9 cellular contexts compared by ENCODE assay signal in the genomic region with DNA sequence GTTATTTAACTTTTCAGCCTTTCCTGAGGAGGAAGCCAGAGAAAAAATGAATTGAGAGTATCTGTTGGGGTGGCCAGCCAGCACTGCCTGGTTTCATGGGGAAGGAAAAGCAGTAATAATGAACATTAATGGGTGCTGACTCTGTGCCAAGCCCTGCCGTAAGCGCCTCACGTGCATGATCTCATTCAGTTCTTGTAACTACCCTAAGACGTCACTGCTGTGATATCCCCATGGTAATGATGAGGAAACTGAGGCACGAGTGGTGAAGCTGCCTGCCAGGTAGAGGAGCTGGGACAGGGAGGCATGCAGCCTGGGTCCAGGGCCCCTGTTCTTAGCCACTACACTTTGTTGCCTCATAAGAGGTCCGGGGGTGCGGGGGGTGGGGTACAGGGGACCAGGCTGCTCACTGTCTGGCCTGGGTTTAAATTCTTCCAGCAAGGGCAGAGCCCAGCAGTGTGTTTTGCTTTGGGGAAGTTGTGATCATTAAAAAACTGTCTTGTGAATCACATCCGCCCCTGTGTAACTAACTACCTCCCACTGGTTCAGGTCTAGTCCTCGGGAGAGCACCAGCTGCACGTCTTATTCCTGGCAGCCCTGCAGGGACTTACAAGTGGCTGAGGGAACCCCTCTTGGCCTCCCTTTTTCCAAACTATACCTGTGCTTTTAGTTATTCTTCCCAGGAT.
DNase-seq lines count a peak whose midpoint lies in the region; FAIRE-seq and TF ChIP-seq lines count a peak whose summit lies in the region.
"Had no signal": no experiment of that assay in that cellular context is flagged by ENCODE, and none has a peak within 500 bp of the region (broad histone marks: within the 10 kb centered on the region; RNA-seq: fewer than 3 reads in every experiment).

No MANE protein-coding gene starts in this region.

- DNase-seq in CD1c-positive myeloid dendritic cell (ENCODE audit: extremely low spot score) (peak; percentile 88), NOMO-1 treated with dmso at 0.1 percent for 144 hours (lab: John Stamatoyannopoulos, UW; ENCODE audit: unreplicated experiment) (peak; percentile 49), kidney (peak; percentile 53), mammary epithelial cell (no peak), ecto neural progenitor cell (ENCODE audit: low spot score) (no peak), NCI-H748 (lab: John Stamatoyannopoulos, UW; ENCODE audit: unreplicated experiment) (no peak)
- DNase-seq in activated effector memory CD4-positive, alpha-beta T cell treated with Interleukin-2 at 50 U/mL for 16 hours = no peak
- DNase-seq: NCI-H510A had no signal

- no peak for TF ChIP-seq CTCF in HEK293 (tag by site-specific recombination; IDR thresholded peaks at IDR 0.05)
- TF ChIP-seq CTCF in kidney (IDR thresholded peaks at IDR 0.05; ENCODE audit: borderline replicate concordance, extremely low read depth, insufficient read depth) = no peak
- TF ChIP-seq CTCF in mammary epithelial cell (conservative IDR thresholded peaks at IDR 0.05 in 1 of 2, IDR thresholded peaks at IDR 0.05 in 1 of 2; ENCODE audit: extremely low read depth in 1 of 2, insufficient read depth in 1 of 2, low read depth in 1 of 2, low read length in 2 of 2) = no peak

- H3K79me2 ChIP-seq in mammary epithelial cell (ENCODE audit: insufficient read depth, low read length) = no peaks in the 10 kb centered on the region

- H3K27me3 ChIP-seq in mammary epithelial cell (ENCODE audit: insufficient read depth, low read length) = no peaks in the 10 kb centered on the region

- dilution Hi-C loops in mammary epithelial cell (cut with HindIII; ENCODE audit: low sequenced_read_pairs) = loop anchor here (5.0 kb wide), 1 partner anchor 68 kb away; no protein-coding TSS in a partner anchor

- H3K27ac ChIP-seq in HEK293 (ENCODE audit: extremely low read depth, low read depth, low read length) (no peak overlapping the region), kidney (ENCODE audit: low read depth in 2 of 2, low read length in 2 of 2) (no peak overlapping the region), mammary epithelial cell (ENCODE audit: insufficient read depth, low read depth, low read length) (no peak overlapping the region)

- H3K4me1 ChIP-seq in HEK293 (ENCODE audit: control insufficient read depth, insufficient read depth, low read length) = 0 out of 2 replicates have a peak, but pooled peaks cover 2% of the 10 kb centered on the region
- H3K4me1 ChIP-seq in kidney (ENCODE audit: control insufficient read depth in 1 of 2, insufficient read depth in 1 of 2, low read depth in 1 of 2, low read length in 2 of 2) = peaks cover 13 to 20% of the 10 kb centered on the region in 2 donors
- H3K4me1 ChIP-seq in mammary epithelial cell (ENCODE audit: insufficient read depth, low read length) = peaks cover 6% of the 10 kb centered on the region

- intact Hi-C loops in kidney (cut with DNase I) (no loop called here), mammary epithelial cell (cut with micrococcal nuclease) (no loop called here)

- H3K9me3 ChIP-seq in HEK293 (ENCODE audit: control insufficient read depth, insufficient read depth, low read depth, low read length) (no peaks in the 10 kb centered on the region; the same call in 1 of the 2 replicates), kidney (ENCODE audit: control insufficient read depth in 1 of 2, low read length in 2 of 2) (no peaks in the 10 kb centered on the region), mammary epithelial cell (replicated peaks; ENCODE audit: insufficient read depth, low read length) (no peaks in the 10 kb centered on the region)

- 90% methylated on average over 10 of the region's 10 CpGs for WGBS in mammary epithelial cell (ENCODE audit: low coverage, missing lambda C conversion rate)

- H3K4me2 ChIP-seq in mammary epithelial cell (ENCODE audit: insufficient read depth, low read depth, low read length) = no peak overlapping the region

- POLR2A ChIA-PET in HEK293 (lab: Yijun Ruan, JAX) = no interaction called here

- FAIRE-seq in kidney (lab: Jason Lieb, UNC) = no peak

- H3K36me3 ChIP-seq in HEK293 (ENCODE audit: control insufficient read depth in 2 of 2, insufficient read depth in 1 of 2, low read length in 2 of 2) (peaks cover 0 to 15% of the 10 kb centered on the region in 2 experiments; a peak in 2 of 3 replicates), kidney (ENCODE audit: control insufficient read depth in 1 of 2, insufficient read depth in 2 of 2, low read length in 2 of 2) (no peaks in the 10 kb centered on the region), mammary epithelial cell (ENCODE audit: insufficient read depth, low read length) (no peaks in the 10 kb centered on the region)

- no TSS peak for BruUV-seq in mammary epithelial cell (replicated peaks; lab: Mats Ljungman, UMichigan)

- no peak overlapping the region for H2AFZ ChIP-seq in mammary epithelial cell (ENCODE audit: low read depth, low read length)

- in situ Hi-C loops in mammary epithelial cell (cut with MboI; ENCODE audit: low sequenced_read_pairs in 2 of 2) = no loop called here

- H3K9ac ChIP-seq in kidney (ENCODE audit: low read length in 2 of 2) (no peak overlapping the region), mammary epithelial cell (ENCODE audit: insufficient read depth, low read length) (no peak overlapping the region)

- CTCF ChIA-PET in HEK293 (lab: Yijun Ruan, JAX) (interaction anchor here (0.7 kb wide), 1 partner anchor 109 kb away, joined by 3 read pairs; no protein-coding TSS in a partner anchor), mammary epithelial cell (lab: Charles Lee; ENCODE audit: low non-redundant PET) (no interaction called here)

- H3K4me3 ChIP-seq in HEK293 (ENCODE audit: low read depth, low read length) = no peak overlapping the region
- no peak overlapping the region for H3K4me3 ChIP-seq in kidney (ENCODE audit: low read length in 2 of 2)
- H3K4me3 ChIP-seq in mammary epithelial cell (replicated peaks in 1 of 3; ENCODE audit: insufficient read depth in 1 of 3, low read depth in 2 of 3, low read length in 3 of 3) = no peak overlapping the region

- no peaks in the 10 kb centered on the region for H4K20me1 ChIP-seq in mammary epithelial cell (ENCODE audit: insufficient read depth, low read length)

TF ChIP-seq in HEK293, 187 proteins besides CTCF, POLR2A, EP300 and RAD21:
- TF ChIP-seq ZNF341 (tag by site-specific recombination; IDR thresholded peaks at IDR 0.05; ENCODE audit: low read depth) = no peak
- peak; percentile 48; the same call in 1 of the 2 replicates for TF ChIP-seq EGR2 (tag by site-specific recombination; IDR thresholded peaks at IDR 0.05; ENCODE audit: low read depth)
- TF ChIP-seq ZFHX2 (tag by site-specific recombination; conservative IDR thresholded peaks at IDR 0.05) = 0 out of 2 replicates have a peak, but pooled peaks have one; percentile 17
TF ChIP-seq in HEK293: peak in this region for 2.

Comparison
In these comparisons a context has a peak if more than half of its experiments do, and no peak if none do; other contexts are left out.
1. DNase-seq: peak in CD1c-positive myeloid dendritic cell (single experiment), NOMO-1 treated with dmso at 0.1 percent for 144 hours (single experiment) and kidney (single experiment); none in mammary epithelial cell (single experiment), activated effector memory CD4-positive, alpha-beta T cell treated with Interleukin-2 at 50 U/mL for 16 hours (single experiment), ecto neural progenitor cell (single experiment) and NCI-H748 (single experiment).